In genomic region chr2:36173760-36174362, GRCh38 we compare ENCODE assay signal across 23 cellular contexts.
DNase-seq lines count a peak whose midpoint lies in the region; ATAC-seq and TF ChIP-seq lines count a peak whose summit lies in the region.
"Had no signal": no experiment of that assay in that cellular context is flagged by ENCODE, and none has a peak within 500 bp of the region (broad histone marks: within the 10 kb centered on the region; RNA-seq: fewer than 3 reads in every experiment).

No MANE protein-coding gene starts in this region.

- H3K4me3 ChIP-seq in psoas muscle: no peak overlapping the region
- H3K4me3 ChIP-seq: BLaER1 treated with 17β-estradiol and CSF1 and Interleukin-3, amounts not matched to agents 10 nM and 100 nM had no signal

- H3K4me1 Mint-ChIP-seq in naive thymus-derived CD8-positive, alpha-beta T cell: no peaks in the 10 kb centered on the region
- H3K4me1 Mint-ChIP-seq: CD4-positive, alpha-beta memory T cell had no signal

- no peaks in the 10 kb centered on the region for H3K36me3 ChIP-seq in psoas muscle (ENCODE audit: insufficient read depth in 1 of 2, low read depth in 1 of 2)
- H3K36me3 ChIP-seq: BLaER1 treated with 17β-estradiol and CSF1 and Interleukin-3, amounts not matched to agents 10 nM and 100 nM had no signal

- no peak for TF ChIP-seq CTCF in psoas muscle (IDR thresholded peaks at IDR 0.05)

- no peaks in the 10 kb centered on the region for H3K9me3 ChIP-seq in psoas muscle

- ATAC-seq in sciatic nerve: peak; percentile 76
- no peak for ATAC-seq in psoas muscle
- no peak for ATAC-seq in naive thymus-derived CD8-positive, alpha-beta T cell

- peaks cover 0 to 3% (median 0%) of the 10 kb centered on the region in 3 donors for H3K27me3 ChIP-seq in psoas muscle (ENCODE audit: insufficient read depth in 3 of 3, low read length in 2 of 3)
- H3K27me3 ChIP-seq: BLaER1 treated with 17β-estradiol and CSF1 and Interleukin-3, amounts not matched to agents 10 nM and 100 nM had no signal

- H3K27ac ChIP-seq in psoas muscle: no peak overlapping the region
- H3K27ac ChIP-seq: 22Rv1; BLaER1 treated with 17β-estradiol and CSF1 and Interleukin-3, amounts not matched to agents 10 nM and 100 nM had no signal

- no peak overlapping the region for H3K4me3 Mint-ChIP-seq in naive thymus-derived CD8-positive, alpha-beta T cell
- H3K4me3 Mint-ChIP-seq: CD4-positive, alpha-beta memory T cell had no signal

- no peak overlapping the region for H3K27ac Mint-ChIP-seq in naive thymus-derived CD8-positive, alpha-beta T cell
- H3K27ac Mint-ChIP-seq: CD4-positive, alpha-beta memory T cell had no signal

- peaks cover 0 to 5% (median 0%) of the 10 kb centered on the region in 9 donors for H3K9me3 Mint-ChIP-seq in naive thymus-derived CD8-positive, alpha-beta T cell

- intact Hi-C loops in sciatic nerve (cut with DNase I): no loop called here
- intact Hi-C loops in psoas muscle (cut with DNase I): no loop called here

- H3K27me3 Mint-ChIP-seq in naive thymus-derived CD8-positive, alpha-beta T cell: peaks cover 0 to 4% (median 1%) of the 10 kb centered on the region in 5 donors

- no peaks in the 10 kb centered on the region for H3K36me3 Mint-ChIP-seq in naive thymus-derived CD8-positive, alpha-beta T cell
- H3K36me3 Mint-ChIP-seq: CD4-positive, alpha-beta memory T cell had no signal

- DNase-seq in NCI-H1417 (lab: John Stamatoyannopoulos, UW): peak in 2 of 3 experiments; percentile 12 to 30
- no peak for DNase-seq in NCI-H1417 treated with DMSO at 0.1 percent for 48 hours (lab: John Stamatoyannopoulos, UW)
- peak; percentile 8 for DNase-seq in T1000 (lab: John Stamatoyannopoulos, UW)
- peak; percentile 96 for DNase-seq in foreskin melanocyte
- no peak for DNase-seq in sciatic nerve (ENCODE audit: low spot score)
- no peak for DNase-seq in epidermal melanocyte (ENCODE audit: insufficient read length, low spot score)
- no peak for DNase-seq in psoas muscle
- DNase-seq in naive thymus-derived CD8-positive, alpha-beta T cell: no peak
- DNase-seq: ACHN; CD4-positive, alpha-beta memory T cell; H7; KG1; MV-4-11; NCI-H1105 treated with DMSO at 0.1 percent for 48 hours; NCI-H1694 treated with DMSO at 0.1 percent for 48 hours; NCI-H2081 treated with DMSO at 0.1 percent for 48 hours; NCI-H446; NCI-H526; OCI-M1; Right ventricle myocardium superior; SW 1271 had no signal

- WGBS in psoas muscle, 3 donors: 51 to 63% (median 53%) methylated on average over 6 of the region's 6 CpGs

- POLR2A ChIA-PET in naive thymus-derived CD8-positive, alpha-beta T cell (lab: Charles Lee): no interaction called here

- no peaks in the 10 kb centered on the region for H3K4me1 ChIP-seq in psoas muscle

Comparison
In these comparisons a context has a peak if more than half of its experiments do, and no peak if none do; other contexts are left out.
1. DNase-seq: peak in NCI-H1417 (2 of 3), T1000 (single experiment) and foreskin melanocyte (single experiment); none in NCI-H1417 treated with DMSO at 0.1 percent for 48 hours (single experiment), sciatic nerve (single experiment), epidermal melanocyte (single experiment), psoas muscle (0 of 2) and naive thymus-derived CD8-positive, alpha-beta T cell (0 of 10).